10 cellular contexts compared by ENCODE assay signal in the genomic region with DNA sequence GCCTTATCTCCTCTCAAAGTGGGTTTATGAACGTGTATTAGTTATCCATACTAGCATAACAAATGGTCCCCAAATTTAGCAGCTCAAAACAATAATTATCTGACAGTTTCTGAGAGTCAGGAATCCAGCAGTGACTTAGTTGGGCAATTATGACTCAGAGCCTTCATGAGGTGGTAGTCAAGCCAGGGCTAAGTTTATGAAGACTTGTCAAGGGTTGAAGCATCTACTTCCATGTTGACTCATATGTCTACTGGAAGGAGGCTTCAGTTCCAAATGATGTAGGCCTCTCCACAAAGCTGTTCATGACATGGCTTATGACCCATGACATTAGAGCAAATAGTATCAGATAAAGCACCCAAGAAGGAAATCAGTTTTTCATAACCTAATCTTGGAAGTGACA.
A peak's percentile ranks its signal among the peaks of the same experiment; 100 is the strongest.
DNase-seq lines count a peak whose midpoint lies in the region; ATAC-seq and TF ChIP-seq lines count a peak whose summit lies in the region.
"Had no signal": no experiment of that assay in that cellular context is flagged by ENCODE, and none has a peak within 500 bp of the region (broad histone marks: within the 10 kb centered on the region; RNA-seq: fewer than 3 reads in every experiment).

No MANE protein-coding gene starts in this region.

- peak; percentile 96 for ATAC-seq in GM18505 (IDR thresholded peaks at IDR 0.05; ENCODE audit: unreplicated experiment)
- peak; percentile 77 for ATAC-seq in GM21786 (IDR thresholded peaks at IDR 0.05; ENCODE audit: unreplicated experiment)
- ATAC-seq: GM23338 had no signal

- no peak overlapping the region for H2AFZ ChIP-seq in Karpas-422 (ENCODE audit: low read length)
- H2AFZ ChIP-seq: GM23338 had no signal

- H3K79me2 ChIP-seq in Karpas-422 (ENCODE audit: low read length): no peaks in the 10 kb centered on the region

- peak; percentile 46 for DNase-seq in HS-27A (ENCODE audit: low read depth)
- peak; percentile 19 for DNase-seq in hepatic stellate cell (ENCODE audit: low spot score)
- DNase-seq in AML-193 (lab: John Stamatoyannopoulos, UW): no peak
- no peak for DNase-seq in Karpas-422
- DNase-seq in testis: no peak
- DNase-seq in activated gamma-delta T cell treated with Interleukin-2 at 50 U/mL for 16 hours: no peak
- DNase-seq: amygdala had no signal

- H3K4me1 ChIP-seq in Karpas-422 (ENCODE audit: low read length): no peaks in the 10 kb centered on the region
- H3K4me1 ChIP-seq in testis: no peaks in the 10 kb centered on the region

- no peak overlapping the region for H3K4me3 ChIP-seq in Karpas-422 (ENCODE audit: low read length)
- no peak overlapping the region for H3K4me3 ChIP-seq in testis
- H3K4me3 ChIP-seq: GM23338 had no signal

- H3K9me3 ChIP-seq in Karpas-422 (ENCODE audit: low read length) (no peaks in the 10 kb centered on the region), testis (no peaks in the 10 kb centered on the region)

- H3K36me3 ChIP-seq in Karpas-422 (ENCODE audit: insufficient read depth, low read length) (no peaks in the 10 kb centered on the region), testis (ENCODE audit: low read depth, missing control alignments) (no peaks in the 10 kb centered on the region)

- H3K27ac ChIP-seq in Karpas-422 (ENCODE audit: low read length): no peak overlapping the region
- H3K27ac ChIP-seq in testis: no peak overlapping the region

- WGBS in testis, 2 donors: 78 to 94% methylated on average over 1 of the region's 1 CpG

- H3K27me3 ChIP-seq in Karpas-422 (ENCODE audit: low read length) (no peaks in the 10 kb centered on the region), testis (no peaks in the 10 kb centered on the region)

- no peak for TF ChIP-seq CTCF in testis (IDR thresholded peaks at IDR 0.05)

- intact Hi-C loops in testis (cut with DNase I; ENCODE audit: low total_unique reads): no loop called here

- H3K4me2 ChIP-seq in Karpas-422 (ENCODE audit: low read depth, low read length, poor library complexity, severe bottlenecking): no peak overlapping the region
- H3K4me2 ChIP-seq: GM23338 had no signal

- no peaks in the 10 kb centered on the region; the same call in 1 of the 2 replicates for H3K9me2 ChIP-seq in Karpas-422 (replicated peaks; ENCODE audit: insufficient read depth, low read length)

- TF ChIP-seq POLR2A in GM18505 (IDR thresholded peaks at IDR 0.05; ENCODE audit: borderline replicate concordance, extremely low read depth, insufficient read depth, insufficient read length): no peak
- no peak for TF ChIP-seq POLR2A in testis (IDR thresholded peaks at IDR 0.05)

- no peak overlapping the region for H3K9ac ChIP-seq in Karpas-422 (ENCODE audit: low read length)

- no peaks in the 10 kb centered on the region for H4K20me1 ChIP-seq in Karpas-422 (ENCODE audit: insufficient read depth, low read depth, low read length)

Comparison
In these comparisons a context has a peak if more than half of its experiments do, and no peak if none do; other contexts are left out.
1. DNase-seq: peak in HS-27A (single experiment) and hepatic stellate cell (single experiment); none in AML-193 (0 of 2), Karpas-422 (single experiment), testis (single experiment) and activated gamma-delta T cell treated with Interleukin-2 at 50 U/mL for 16 hours (single experiment).